Comparison of ENCODE assay signal across 1 cellular context in the genomic region with DNA sequence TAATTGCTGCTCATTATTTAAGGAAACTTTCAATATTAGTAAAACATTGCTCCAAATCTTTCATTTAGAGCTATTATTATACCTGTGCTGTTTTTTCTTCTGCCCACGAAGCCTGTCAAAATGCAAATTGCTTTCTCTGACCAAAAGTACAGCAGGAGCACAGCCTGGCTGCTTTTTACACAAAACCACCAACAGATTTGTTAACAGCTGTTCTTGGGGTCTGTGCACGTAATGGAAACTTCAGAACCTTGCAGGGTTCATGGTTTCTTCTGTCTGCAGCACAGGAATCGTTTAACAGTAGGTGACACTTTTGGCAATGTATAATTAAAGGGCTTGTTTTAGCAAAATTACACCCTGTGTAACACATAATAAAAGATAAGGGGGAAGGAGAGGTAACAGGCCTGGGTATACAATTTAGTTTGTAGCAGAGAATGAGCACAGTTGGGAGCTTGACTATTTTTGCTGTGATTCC.
TF ChIP-seq lines count a peak whose summit lies in the region.

No MANE protein-coding gene starts in this region.

TF ChIP-seq in GM12878, 131 proteins besides CTCF, POLR2A, EP300 and RAD21 (continued from another document and continues in another):
- TF ChIP-seq, protein P1, sequence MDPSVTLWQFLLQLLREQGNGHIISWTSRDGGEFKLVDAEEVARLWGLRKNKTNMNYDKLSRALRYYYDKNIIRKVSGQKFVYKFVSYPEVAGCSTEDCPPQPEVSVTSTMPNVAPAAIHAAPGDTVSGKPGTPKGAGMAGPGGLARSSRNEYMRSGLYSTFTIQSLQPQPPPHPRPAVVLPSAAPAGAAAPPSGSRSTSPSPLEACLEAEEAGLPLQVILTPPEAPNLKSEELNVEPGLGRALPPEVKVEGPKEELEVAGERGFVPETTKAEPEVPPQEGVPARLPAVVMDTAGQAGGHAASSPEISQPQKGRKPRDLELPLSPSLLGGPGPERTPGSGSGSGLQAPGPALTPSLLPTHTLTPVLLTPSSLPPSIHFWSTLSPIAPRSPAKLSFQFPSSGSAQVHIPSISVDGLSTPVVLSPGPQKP (IDR thresholded peaks at IDR 0.05; ENCODE audit: low read depth, low read length): 0 out of 2 replicates have a peak, but pooled peaks have one; percentile 24
- TF ChIP-seq SPI1 (IDR thresholded peaks at IDR 0.05; ENCODE audit: borderline replicate concordance, insufficient read depth, low read depth, low read length) (no peak), ZSCAN29 (IDR thresholded peaks at IDR 0.05) (no peak; the same call in 1 of the 2 replicates), HCFC1 (IDR thresholded peaks at IDR 0.05; ENCODE audit: low read length) (no peak), NR2C2 (IDR thresholded peaks at IDR 0.05; ENCODE audit: borderline replicate concordance, control insufficient read depth, insufficient read length, low read depth) (no peak), IRF4 (IDR thresholded peaks at IDR 0.05; ENCODE audit: low read depth, low read length) (peak; percentile 71), KDM1A (IDR thresholded peaks at IDR 0.05; ENCODE audit: borderline replicate concordance) (no peak), RFX5 (IDR thresholded peaks at IDR 0.05; ENCODE audit: low read depth, low read length) (no peak), RB1 (IDR thresholded peaks at IDR 0.05; ENCODE audit: borderline replicate concordance) (no peak), STAT1 (conservative IDR thresholded peaks at IDR 0.05) (no peak), NRF1 (conservative IDR thresholded peaks at IDR 0.05; ENCODE audit: low read depth, low read length) (no peak), ZNF217 (IDR thresholded peaks at IDR 0.05) (peak; percentile 99), SMARCA5 (IDR thresholded peaks at IDR 0.05) (peak; percentile 89), ESRRA (IDR thresholded peaks at IDR 0.05; ENCODE audit: low read length) (no peak), NR2F1 (conservative IDR thresholded peaks at IDR 0.05) (peak; percentile 92), ZNF384 (IDR thresholded peaks at IDR 0.05; ENCODE audit: borderline replicate concordance, low read depth, low read length) (peak; percentile 93), CBX5 (IDR thresholded peaks at IDR 0.05; ENCODE audit: low read depth) (peak; percentile 97), ETV6 (conservative IDR thresholded peaks at IDR 0.05 in 1 of 2, IDR thresholded peaks at IDR 0.05 in 1 of 2; ENCODE audit: borderline replicate concordance in 1 of 2, low read depth in 1 of 2) (no peak), HDGF (IDR thresholded peaks at IDR 0.05) (no peak), CBX3 (IDR thresholded peaks at IDR 0.05; ENCODE audit: borderline replicate concordance, low read depth) (no peak), JUNB (IDR thresholded peaks at IDR 0.05) (peak; percentile 93), ZNF24 (IDR thresholded peaks at IDR 0.05) (no peak)
- TF ChIP-seq, protein P2, sequence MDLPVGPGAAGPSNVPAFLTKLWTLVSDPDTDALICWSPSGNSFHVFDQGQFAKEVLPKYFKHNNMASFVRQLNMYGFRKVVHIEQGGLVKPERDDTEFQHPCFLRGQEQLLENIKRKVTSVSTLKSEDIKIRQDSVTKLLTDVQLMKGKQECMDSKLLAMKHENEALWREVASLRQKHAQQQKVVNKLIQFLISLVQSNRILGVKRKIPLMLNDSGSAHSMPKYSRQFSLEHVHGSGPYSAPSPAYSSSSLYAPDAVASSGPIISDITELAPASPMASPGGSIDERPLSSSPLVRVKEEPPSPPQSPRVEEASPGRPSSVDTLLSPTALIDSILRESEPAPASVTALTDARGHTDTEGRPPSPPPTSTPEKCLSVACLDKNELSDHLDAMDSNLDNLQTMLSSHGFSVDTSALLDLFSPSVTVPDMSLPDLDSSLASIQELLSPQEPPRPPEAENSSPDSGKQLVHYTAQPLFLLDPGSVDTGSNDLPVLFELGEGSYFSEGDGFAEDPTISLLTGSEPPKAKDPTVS (IDR thresholded peaks at IDR 0.05; ENCODE audit: low read depth, low read length): no peak
- TF ChIP-seq, protein P3, sequence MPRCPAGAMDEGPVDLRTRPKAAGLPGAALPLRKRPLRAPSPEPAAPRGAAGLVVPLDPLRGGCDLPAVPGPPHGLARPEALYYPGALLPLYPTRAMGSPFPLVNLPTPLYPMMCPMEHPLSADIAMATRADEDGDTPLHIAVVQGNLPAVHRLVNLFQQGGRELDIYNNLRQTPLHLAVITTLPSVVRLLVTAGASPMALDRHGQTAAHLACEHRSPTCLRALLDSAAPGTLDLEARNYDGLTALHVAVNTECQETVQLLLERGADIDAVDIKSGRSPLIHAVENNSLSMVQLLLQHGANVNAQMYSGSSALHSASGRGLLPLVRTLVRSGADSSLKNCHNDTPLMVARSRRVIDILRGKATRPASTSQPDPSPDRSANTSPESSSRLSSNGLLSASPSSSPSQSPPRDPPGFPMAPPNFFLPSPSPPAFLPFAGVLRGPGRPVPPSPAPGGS (IDR thresholded peaks at IDR 0.05; ENCODE audit: borderline replicate concordance, insufficient read depth, low read depth, low read length, poor library complexity, severe bottlenecking): peak; percentile 70
- TF ChIP-seq, protein P4, sequence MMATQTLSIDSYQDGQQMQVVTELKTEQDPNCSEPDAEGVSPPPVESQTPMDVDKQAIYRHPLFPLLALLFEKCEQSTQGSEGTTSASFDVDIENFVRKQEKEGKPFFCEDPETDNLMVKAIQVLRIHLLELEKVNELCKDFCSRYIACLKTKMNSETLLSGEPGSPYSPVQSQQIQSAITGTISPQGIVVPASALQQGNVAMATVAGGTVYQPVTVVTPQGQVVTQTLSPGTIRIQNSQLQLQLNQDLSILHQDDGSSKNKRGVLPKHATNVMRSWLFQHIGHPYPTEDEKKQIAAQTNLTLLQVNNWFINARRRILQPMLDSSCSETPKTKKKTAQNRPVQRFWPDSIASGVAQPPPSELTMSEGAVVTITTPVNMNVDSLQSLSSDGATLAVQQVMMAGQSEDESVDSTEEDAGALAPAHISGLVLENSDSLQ (IDR thresholded peaks at IDR 0.05): peak; percentile 51; the same call in 1 of the 2 replicates
- TF ChIP-seq, protein P5, sequence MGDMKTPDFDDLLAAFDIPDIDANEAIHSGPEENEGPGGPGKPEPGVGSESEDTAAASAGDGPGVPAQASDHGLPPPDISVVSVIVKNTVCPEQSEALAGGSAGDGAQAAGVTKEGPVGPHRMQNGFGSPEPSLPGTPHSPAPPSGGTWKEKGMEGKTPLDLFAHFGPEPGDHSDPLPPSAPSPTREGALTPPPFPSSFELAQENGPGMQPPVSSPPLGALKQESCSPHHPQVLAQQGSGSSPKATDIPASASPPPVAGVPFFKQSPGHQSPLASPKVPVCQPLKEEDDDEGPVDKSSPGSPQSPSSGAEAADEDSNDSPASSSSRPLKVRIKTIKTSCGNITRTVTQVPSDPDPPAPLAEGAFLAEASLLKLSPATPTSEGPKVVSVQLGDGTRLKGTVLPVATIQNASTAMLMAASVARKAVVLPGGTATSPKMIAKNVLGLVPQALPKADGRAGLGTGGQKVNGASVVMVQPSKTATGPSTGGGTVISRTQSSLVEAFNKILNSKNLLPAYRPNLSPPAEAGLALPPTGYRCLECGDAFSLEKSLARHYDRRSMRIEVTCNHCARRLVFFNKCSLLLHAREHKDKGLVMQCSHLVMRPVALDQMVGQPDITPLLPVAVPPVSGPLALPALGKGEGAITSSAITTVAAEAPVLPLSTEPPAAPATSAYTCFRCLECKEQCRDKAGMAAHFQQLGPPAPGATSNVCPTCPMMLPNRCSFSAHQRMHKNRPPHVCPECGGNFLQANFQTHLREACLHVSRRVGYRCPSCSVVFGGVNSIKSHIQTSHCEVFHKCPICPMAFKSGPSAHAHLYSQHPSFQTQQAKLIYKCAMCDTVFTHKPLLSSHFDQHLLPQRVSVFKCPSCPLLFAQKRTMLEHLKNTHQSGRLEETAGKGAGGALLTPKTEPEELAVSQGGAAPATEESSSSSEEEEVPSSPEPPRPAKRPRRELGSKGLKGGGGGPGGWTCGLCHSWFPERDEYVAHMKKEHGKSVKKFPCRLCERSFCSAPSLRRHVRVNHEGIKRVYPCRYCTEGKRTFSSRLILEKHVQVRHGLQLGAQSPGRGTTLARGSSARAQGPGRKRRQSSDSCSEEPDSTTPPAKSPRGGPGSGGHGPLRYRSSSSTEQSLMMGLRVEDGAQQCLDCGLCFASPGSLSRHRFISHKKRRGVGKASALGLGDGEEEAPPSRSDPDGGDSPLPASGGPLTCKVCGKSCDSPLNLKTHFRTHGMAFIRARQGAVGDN (IDR thresholded peaks at IDR 0.05): peak; percentile 45; the same call in 1 of the 2 replicates
- TF ChIP-seq, protein P6, sequence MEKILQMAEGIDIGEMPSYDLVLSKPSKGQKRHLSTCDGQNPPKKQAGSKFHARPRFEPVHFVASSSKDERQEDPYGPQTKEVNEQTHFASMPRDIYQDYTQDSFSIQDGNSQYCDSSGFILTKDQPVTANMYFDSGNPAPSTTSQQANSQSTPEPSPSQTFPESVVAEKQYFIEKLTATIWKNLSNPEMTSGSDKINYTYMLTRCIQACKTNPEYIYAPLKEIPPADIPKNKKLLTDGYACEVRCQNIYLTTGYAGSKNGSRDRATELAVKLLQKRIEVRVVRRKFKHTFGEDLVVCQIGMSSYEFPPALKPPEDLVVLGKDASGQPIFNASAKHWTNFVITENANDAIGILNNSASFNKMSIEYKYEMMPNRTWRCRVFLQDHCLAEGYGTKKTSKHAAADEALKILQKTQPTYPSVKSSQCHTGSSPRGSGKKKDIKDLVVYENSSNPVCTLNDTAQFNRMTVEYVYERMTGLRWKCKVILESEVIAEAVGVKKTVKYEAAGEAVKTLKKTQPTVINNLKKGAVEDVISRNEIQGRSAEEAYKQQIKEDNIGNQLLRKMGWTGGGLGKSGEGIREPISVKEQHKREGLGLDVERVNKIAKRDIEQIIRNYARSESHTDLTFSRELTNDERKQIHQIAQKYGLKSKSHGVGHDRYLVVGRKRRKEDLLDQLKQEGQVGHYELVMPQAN (conservative IDR thresholded peaks at IDR 0.05): no peak
- TF ChIP-seq, protein P7, sequence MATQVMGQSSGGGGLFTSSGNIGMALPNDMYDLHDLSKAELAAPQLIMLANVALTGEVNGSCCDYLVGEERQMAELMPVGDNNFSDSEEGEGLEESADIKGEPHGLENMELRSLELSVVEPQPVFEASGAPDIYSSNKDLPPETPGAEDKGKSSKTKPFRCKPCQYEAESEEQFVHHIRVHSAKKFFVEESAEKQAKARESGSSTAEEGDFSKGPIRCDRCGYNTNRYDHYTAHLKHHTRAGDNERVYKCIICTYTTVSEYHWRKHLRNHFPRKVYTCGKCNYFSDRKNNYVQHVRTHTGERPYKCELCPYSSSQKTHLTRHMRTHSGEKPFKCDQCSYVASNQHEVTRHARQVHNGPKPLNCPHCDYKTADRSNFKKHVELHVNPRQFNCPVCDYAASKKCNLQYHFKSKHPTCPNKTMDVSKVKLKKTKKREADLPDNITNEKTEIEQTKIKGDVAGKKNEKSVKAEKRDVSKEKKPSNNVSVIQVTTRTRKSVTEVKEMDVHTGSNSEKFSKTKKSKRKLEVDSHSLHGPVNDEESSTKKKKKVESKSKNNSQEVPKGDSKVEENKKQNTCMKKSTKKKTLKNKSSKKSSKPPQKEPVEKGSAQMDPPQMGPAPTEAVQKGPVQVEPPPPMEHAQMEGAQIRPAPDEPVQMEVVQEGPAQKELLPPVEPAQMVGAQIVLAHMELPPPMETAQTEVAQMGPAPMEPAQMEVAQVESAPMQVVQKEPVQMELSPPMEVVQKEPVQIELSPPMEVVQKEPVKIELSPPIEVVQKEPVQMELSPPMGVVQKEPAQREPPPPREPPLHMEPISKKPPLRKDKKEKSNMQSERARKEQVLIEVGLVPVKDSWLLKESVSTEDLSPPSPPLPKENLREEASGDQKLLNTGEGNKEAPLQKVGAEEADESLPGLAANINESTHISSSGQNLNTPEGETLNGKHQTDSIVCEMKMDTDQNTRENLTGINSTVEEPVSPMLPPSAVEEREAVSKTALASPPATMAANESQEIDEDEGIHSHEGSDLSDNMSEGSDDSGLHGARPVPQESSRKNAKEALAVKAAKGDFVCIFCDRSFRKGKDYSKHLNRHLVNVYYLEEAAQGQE (IDR thresholded peaks at IDR 0.05; ENCODE audit: low read depth, low read length): no peak
- TF ChIP-seq, protein P8, sequence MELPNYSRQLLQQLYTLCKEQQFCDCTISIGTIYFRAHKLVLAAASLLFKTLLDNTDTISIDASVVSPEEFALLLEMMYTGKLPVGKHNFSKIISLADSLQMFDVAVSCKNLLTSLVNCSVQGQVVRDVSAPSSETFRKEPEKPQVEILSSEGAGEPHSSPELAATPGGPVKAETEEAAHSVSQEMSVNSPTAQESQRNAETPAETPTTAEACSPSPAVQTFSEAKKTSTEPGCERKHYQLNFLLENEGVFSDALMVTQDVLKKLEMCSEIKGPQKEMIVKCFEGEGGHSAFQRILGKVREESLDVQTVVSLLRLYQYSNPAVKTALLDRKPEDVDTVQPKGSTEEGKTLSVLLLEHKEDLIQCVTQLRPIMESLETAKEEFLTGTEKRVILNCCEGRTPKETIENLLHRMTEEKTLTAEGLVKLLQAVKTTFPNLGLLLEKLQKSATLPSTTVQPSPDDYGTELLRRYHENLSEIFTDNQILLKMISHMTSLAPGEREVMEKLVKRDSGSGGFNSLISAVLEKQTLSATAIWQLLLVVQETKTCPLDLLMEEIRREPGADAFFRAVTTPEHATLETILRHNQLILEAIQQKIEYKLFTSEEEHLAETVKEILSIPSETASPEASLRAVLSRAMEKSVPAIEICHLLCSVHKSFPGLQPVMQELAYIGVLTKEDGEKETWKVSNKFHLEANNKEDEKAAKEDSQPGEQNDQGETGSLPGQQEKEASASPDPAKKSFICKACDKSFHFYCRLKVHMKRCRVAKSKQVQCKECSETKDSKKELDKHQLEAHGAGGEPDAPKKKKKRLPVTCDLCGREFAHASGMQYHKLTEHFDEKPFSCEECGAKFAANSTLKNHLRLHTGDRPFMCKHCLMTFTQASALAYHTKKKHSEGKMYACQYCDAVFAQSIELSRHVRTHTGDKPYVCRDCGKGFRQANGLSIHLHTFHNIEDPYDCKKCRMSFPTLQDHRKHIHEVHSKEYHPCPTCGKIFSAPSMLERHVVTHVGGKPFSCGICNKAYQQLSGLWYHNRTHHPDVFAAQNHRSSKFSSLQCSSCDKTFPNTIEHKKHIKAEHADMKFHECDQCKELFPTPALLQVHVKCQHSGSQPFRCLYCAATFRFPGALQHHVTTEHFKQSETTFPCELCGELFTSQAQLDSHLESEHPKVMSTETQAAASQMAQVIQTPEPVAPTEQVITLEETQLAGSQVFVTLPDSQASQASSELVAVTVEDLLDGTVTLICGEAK (IDR thresholded peaks at IDR 0.05; ENCODE audit: borderline replicate concordance): no peak; the same call in 1 of the 2 replicates
- TF ChIP-seq, protein P9, sequence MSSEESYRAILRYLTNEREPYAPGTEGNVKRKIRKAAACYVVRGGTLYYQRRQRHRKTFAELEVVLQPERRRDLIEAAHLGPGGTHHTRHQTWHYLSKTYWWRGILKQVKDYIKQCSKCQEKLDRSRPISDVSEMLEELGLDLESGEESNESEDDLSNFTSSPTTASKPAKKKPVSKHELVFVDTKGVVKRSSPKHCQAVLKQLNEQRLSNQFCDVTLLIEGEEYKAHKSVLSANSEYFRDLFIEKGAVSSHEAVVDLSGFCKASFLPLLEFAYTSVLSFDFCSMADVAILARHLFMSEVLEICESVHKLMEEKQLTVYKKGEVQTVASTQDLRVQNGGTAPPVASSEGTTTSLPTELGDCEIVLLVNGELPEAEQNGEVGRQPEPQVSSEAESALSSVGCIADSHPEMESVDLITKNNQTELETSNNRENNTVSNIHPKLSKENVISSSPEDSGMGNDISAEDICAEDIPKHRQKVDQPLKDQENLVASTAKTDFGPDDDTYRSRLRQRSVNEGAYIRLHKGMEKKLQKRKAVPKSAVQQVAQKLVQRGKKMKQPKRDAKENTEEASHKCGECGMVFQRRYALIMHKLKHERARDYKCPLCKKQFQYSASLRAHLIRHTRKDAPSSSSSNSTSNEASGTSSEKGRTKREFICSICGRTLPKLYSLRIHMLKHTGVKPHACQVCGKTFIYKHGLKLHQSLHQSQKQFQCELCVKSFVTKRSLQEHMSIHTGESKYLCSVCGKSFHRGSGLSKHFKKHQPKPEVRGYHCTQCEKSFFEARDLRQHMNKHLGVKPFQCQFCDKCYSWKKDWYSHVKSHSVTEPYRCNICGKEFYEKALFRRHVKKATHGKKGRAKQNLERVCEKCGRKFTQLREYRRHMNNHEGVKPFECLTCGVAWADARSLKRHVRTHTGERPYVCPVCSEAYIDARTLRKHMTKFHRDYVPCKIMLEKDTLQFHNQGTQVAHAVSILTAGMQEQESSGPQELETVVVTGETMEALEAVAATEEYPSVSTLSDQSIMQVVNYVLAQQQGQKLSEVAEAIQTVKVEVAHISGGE (CRISPR knock-in tag; IDR thresholded peaks at IDR 0.05): no peak
